In genomic region chr3:10437272-10437994, GRCh38 we compare ENCODE assay signal across 1 cellular context.
TF ChIP-seq lines count a peak whose summit lies in the region.

No MANE protein-coding gene starts in this region.

TF ChIP-seq in H1, 55 proteins besides CTCF, POLR2A, EP300 and RAD21 (continued from another document):
- TF ChIP-seq ZNF274 (IDR thresholded peaks at IDR 0.05; ENCODE audit: borderline replicate concordance, extremely low read depth, low read length) (no peak), SP2 (IDR thresholded peaks at IDR 0.05; ENCODE audit: low read length) (no peak), JUN (IDR thresholded peaks at IDR 0.05; ENCODE audit: low read depth, low read length) (no peak), SUZ12 (IDR thresholded peaks at IDR 0.05; ENCODE audit: low read length) (no peak), POU5F1 (IDR thresholded peaks at IDR 0.05; ENCODE audit: low read depth, low read length) (no peak), BACH1 (IDR thresholded peaks at IDR 0.05; ENCODE audit: low read length) (no peak), MAX (IDR thresholded peaks at IDR 0.05) (no peak), PHF8 (conservative IDR thresholded peaks at IDR 0.05; ENCODE audit: low read depth, low read length) (no peak), RXRA (IDR thresholded peaks at IDR 0.05; ENCODE audit: insufficient read depth, low read depth, low read length) (no peak), TCF12 (IDR thresholded peaks at IDR 0.05; ENCODE audit: low read depth, low read length) (no peak), CBX5 (IDR thresholded peaks at IDR 0.05; ENCODE audit: low read depth, low read length) (no peak), CTBP2 (IDR thresholded peaks at IDR 0.05; ENCODE audit: borderline replicate concordance, insufficient read depth, insufficient read length, low read length) (no peak)
